Comparison of ENCODE assay signal across 27 cellular contexts in genomic region chr11:114889464-114890065, GRCh38.
"Had no signal": no experiment of that assay in that cellular context is flagged by ENCODE, and none has a peak within 500 bp of the region (broad histone marks: within the 10 kb centered on the region; RNA-seq: fewer than 3 reads in every experiment).

No MANE protein-coding gene starts in this region.

- ATAC-seq: activated CD4-positive, CD25-positive, alpha-beta regulatory T cell treated with anti-CD3 and anti-CD28 coated beads, Interleukin-2, amount 50 U/mL, for 24 hours; activated CD8-positive, alpha-beta memory T cell treated with anti-CD3 and anti-CD28 coated beads, Interleukin-2, amount 10 ng/mL, durations not matched to agents 7 days and 5 days; activated CD8-positive, alpha-beta T cell treated with anti-CD3 and anti-CD28 coated beads for 36 hours; activated naive CD8-positive, alpha-beta T cell treated with anti-CD3 and anti-CD28 coated beads, Interleukin-2, amount 50 U/mL, for 24 hours; natural killer cell treated with Interleukin-12 subunit alpha and Interleukin-12 subunit beta and Interleukin-15 and Interleukin-18, amount 100 ng/mL, for 72 hours; pancreas; psoas muscle; sciatic nerve; stimulated activated effector memory CD8-positive, alpha-beta T cell treated with anti-CD3 and anti-CD28 coated beads, Interleukin-12 subunit alpha, Interleukin-12 subunit beta, amount 100 ng/mL, for 72 hours; T-helper 17 cell had no signal

- H3K4me3 Mint-ChIP-seq: activated CD4-positive, alpha-beta T cell treated with anti-CD3 and anti-CD28 coated beads, Interleukin-2, amount 10 ng/mL, durations not matched to agents 24 days and 14 days; activated CD8-positive, alpha-beta memory T cell treated with anti-CD3 and anti-CD28 coated beads, Interleukin-2, amount 10 ng/mL, durations not matched to agents 7 days and 5 days; activated CD8-positive, alpha-beta T cell treated with anti-CD3 and anti-CD28 coated beads for 36 hours; activated naive CD8-positive, alpha-beta T cell treated with anti-CD3 and anti-CD28 coated beads, Interleukin-2, amount 50 U/mL, for 24 hours; dendritic cell treated with granulocyte-macrophage colony-stimulating factor and Interleukin-4, amounts not matched to agents 40 ng/mL and 50 ng/mL, for 4 days; immature natural killer cell; memory B cell; natural killer cell treated with Interleukin-12 subunit alpha and Interleukin-12 subunit beta and Interleukin-15 and Interleukin-18, amount 100 ng/mL, for 72 hours; stimulated activated effector memory CD8-positive, alpha-beta T cell treated with anti-CD3 and anti-CD28 coated beads, Interleukin-12 subunit alpha, Interleukin-12 subunit beta, amount 100 ng/mL, for 72 hours; T-helper 17 cell had no signal

- H3K9me3 Mint-ChIP-seq: activated CD4-positive, alpha-beta T cell treated with anti-CD3 and anti-CD28 coated beads, Interleukin-2, amount 10 ng/mL, durations not matched to agents 24 days and 14 days; activated naive CD8-positive, alpha-beta T cell treated with anti-CD3 and anti-CD28 coated beads, Interleukin-2, amount 50 U/mL, for 24 hours; stimulated activated effector memory CD8-positive, alpha-beta T cell treated with anti-CD3 and anti-CD28 coated beads, Interleukin-12 subunit alpha, Interleukin-12 subunit beta, amount 100 ng/mL, for 72 hours had no signal

- H3K36me3 Mint-ChIP-seq: activated CD8-positive, alpha-beta memory T cell treated with anti-CD3 and anti-CD28 coated beads, Interleukin-2, amount 10 ng/mL, durations not matched to agents 7 days and 5 days; immature natural killer cell; memory B cell; natural killer cell treated with Interleukin-12 subunit alpha and Interleukin-12 subunit beta and Interleukin-15 and Interleukin-18, amount 100 ng/mL, for 72 hours; stimulated activated effector memory CD8-positive, alpha-beta T cell treated with anti-CD3 and anti-CD28 coated beads, Interleukin-12 subunit alpha, Interleukin-12 subunit beta, amount 100 ng/mL, for 72 hours had no signal

- H3K27me3 Mint-ChIP-seq: activated CD4-positive, alpha-beta T cell treated with anti-CD3 and anti-CD28 coated beads, Interleukin-2, amount 10 ng/mL, durations not matched to agents 24 days and 14 days; activated CD8-positive, alpha-beta memory T cell treated with anti-CD3 and anti-CD28 coated beads, Interleukin-2, amount 10 ng/mL, durations not matched to agents 7 days and 5 days; activated naive CD8-positive, alpha-beta T cell treated with anti-CD3 and anti-CD28 coated beads, Interleukin-2, amount 50 U/mL, for 24 hours; dendritic cell treated with granulocyte-macrophage colony-stimulating factor and Interleukin-4, amounts not matched to agents 40 ng/mL and 50 ng/mL, for 4 days; T-helper 17 cell had no signal

- H3K4me1 Mint-ChIP-seq: activated CD4-positive, alpha-beta T cell treated with anti-CD3 and anti-CD28 coated beads, Interleukin-2, amount 10 ng/mL, durations not matched to agents 24 days and 14 days; activated CD8-positive, alpha-beta memory T cell treated with anti-CD3 and anti-CD28 coated beads, Interleukin-2, amount 10 ng/mL, durations not matched to agents 7 days and 5 days; activated naive CD8-positive, alpha-beta T cell treated with anti-CD3 and anti-CD28 coated beads, Interleukin-2, amount 50 U/mL, for 24 hours; immature natural killer cell; memory B cell; stimulated activated effector memory CD8-positive, alpha-beta T cell treated with anti-CD3 and anti-CD28 coated beads, Interleukin-12 subunit alpha, Interleukin-12 subunit beta, amount 100 ng/mL, for 72 hours; T-helper 17 cell had no signal

- H3K27ac Mint-ChIP-seq: activated CD4-positive, alpha-beta T cell treated with anti-CD3 and anti-CD28 coated beads, Interleukin-2, amount 10 ng/mL, durations not matched to agents 24 days and 14 days; activated CD8-positive, alpha-beta memory T cell treated with anti-CD3 and anti-CD28 coated beads, Interleukin-2, amount 10 ng/mL, durations not matched to agents 7 days and 5 days; activated CD8-positive, alpha-beta T cell treated with anti-CD3 and anti-CD28 coated beads for 36 hours; activated naive CD8-positive, alpha-beta T cell treated with anti-CD3 and anti-CD28 coated beads, Interleukin-2, amount 50 U/mL, for 24 hours; dendritic cell treated with granulocyte-macrophage colony-stimulating factor and Interleukin-4, amounts not matched to agents 40 ng/mL and 50 ng/mL, for 4 days; immature natural killer cell; memory B cell; natural killer cell treated with Interleukin-12 subunit alpha and Interleukin-12 subunit beta and Interleukin-15 and Interleukin-18, amount 100 ng/mL, for 72 hours; stimulated activated effector memory CD8-positive, alpha-beta T cell treated with anti-CD3 and anti-CD28 coated beads, Interleukin-12 subunit alpha, Interleukin-12 subunit beta, amount 100 ng/mL, for 72 hours; T-helper 17 cell had no signal

- H3K4me3 ChIP-seq: pancreas, psoas muscle, stomach, suprapubic skin, transverse colon, uterus had no signal

- H3K9me3 ChIP-seq: pancreas, psoas muscle, suprapubic skin, transverse colon, uterus had no signal

- H3K27ac ChIP-seq: pancreas, psoas muscle, stomach, suprapubic skin, transverse colon, uterus had no signal

- H3K4me1 ChIP-seq: pancreas, psoas muscle, stomach, suprapubic skin, transverse colon, uterus had no signal

- DNase-seq: activated CD4-positive, alpha-beta T cell treated with anti-CD3 and anti-CD28 coated beads, Interleukin-2, amount 10 ng/mL, durations not matched to agents 24 days and 14 days; activated CD8-positive, alpha-beta memory T cell treated with anti-CD3 and anti-CD28 coated beads, Interleukin-2, amount 10 ng/mL, durations not matched to agents 7 days and 5 days; activated CD8-positive, alpha-beta T cell treated with anti-CD3 and anti-CD28 coated beads for 36 hours; activated gamma-delta T cell; activated naive CD4-positive, alpha-beta T cell treated with anti-CD3 and anti-CD28 coated beads, Interleukin-2, amount 50 U/mL, for 16 hours; activated naive CD8-positive, alpha-beta T cell treated with anti-CD3 and anti-CD28 coated beads, Interleukin-2, amount 50 U/mL, for 24 hours; activated T-cell treated with anti-CD3 and anti-CD28 coated beads for 4 hours; caudate nucleus; effector CD8-positive, alpha-beta T cell; erythroblast; foreskin fibroblast; immature natural killer cell; pancreas; psoas muscle; small intestine; stimulated activated CD4-positive, alpha-beta T cell treated with anti-CD3 and anti-CD28 coated beads, Interleukin-2, amount 100 ng/mL, for 24 hours; stomach; T-helper 17 cell; transverse colon; uterus had no signal

- H3K36me3 ChIP-seq: pancreas, stomach, suprapubic skin, transverse colon, uterus had no signal

- H3K27me3 ChIP-seq: suprapubic skin, uterus had no signal
